In the genomic region with DNA sequence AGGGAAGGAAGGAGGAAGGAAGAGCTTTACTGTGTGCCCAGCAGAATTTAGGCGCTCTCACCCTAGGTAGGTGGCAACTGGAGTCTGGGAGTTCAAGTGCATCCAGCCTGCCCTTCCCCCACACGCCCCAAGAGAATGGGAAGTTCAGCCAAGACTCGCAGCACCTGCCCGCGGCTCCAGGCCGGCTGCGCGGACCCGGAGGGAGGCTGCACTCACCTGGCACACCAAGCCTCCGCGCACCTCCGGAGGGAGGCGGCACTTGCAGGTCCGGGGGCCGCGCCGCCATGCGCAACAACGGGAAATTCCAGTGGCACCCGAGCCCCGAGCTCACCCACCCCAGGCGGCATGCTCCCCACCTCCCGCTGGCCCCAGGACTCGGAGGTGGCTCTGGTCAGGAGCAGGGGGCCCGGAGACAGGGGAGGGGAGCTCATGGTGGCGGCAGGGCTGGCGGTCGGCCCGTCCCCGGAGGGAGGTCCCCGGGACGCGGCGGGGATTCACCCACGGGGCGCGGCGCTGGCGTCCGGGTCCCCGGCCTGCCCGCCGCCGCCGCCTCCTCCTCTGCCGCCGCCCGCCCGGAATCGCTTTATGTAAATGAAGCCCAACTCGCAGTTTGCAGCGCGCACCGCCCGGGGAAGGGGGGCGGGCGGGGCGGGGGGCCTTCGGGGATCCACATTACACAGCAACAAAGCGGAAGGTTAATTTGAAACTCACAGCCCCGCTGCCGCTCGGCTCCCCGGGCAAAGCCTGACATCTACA, we compare ENCODE assay signal across 8 cellular contexts. TPM values are rescaled to one million over a fixed set of nuclear protein-coding genes. Genes with fewer than 3 reads are reported as not detected.
DNase-seq lines count a peak whose midpoint lies in the region; ATAC-seq and TF ChIP-seq lines count a peak whose summit lies in the region.

A gene with protein sequence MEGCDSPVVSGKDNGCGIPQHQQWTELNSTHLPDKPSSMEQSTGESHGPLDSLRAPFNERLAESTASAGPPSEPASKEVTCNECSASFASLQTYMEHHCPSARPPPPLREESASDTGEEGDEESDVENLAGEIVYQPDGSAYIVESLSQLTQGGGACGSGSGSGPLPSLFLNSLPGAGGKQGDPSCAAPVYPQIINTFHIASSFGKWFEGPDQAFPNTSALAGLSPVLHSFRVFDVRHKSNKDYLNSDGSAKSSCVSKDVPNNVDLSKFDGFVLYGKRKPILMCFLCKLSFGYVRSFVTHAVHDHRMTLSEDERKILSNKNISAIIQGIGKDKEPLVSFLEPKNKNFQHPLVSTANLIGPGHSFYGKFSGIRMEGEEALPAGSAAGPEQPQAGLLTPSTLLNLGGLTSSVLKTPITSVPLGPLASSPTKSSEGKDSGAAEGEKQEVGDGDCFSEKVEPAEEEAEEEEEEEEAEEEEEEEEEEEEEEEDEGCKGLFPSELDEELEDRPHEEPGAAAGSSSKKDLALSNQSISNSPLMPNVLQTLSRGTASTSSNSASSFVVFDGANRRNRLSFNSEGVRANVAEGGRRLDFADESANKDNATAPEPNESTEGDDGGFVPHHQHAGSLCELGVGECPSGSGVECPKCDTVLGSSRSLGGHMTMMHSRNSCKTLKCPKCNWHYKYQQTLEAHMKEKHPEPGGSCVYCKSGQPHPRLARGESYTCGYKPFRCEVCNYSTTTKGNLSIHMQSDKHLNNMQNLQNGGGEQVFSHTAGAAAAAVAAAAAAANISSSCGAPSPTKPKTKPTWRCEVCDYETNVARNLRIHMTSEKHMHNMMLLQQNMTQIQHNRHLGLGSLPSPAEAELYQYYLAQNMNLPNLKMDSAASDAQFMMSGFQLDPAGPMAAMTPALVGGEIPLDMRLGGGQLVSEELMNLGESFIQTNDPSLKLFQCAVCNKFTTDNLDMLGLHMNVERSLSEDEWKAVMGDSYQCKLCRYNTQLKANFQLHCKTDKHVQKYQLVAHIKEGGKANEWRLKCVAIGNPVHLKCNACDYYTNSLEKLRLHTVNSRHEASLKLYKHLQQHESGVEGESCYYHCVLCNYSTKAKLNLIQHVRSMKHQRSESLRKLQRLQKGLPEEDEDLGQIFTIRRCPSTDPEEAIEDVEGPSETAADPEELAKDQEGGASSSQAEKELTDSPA (N-terminal part only) (minus strand): TSS at position 593 of the 756 bp plus-strand sequence. CDS start 87,983 bp downstream, outside the sequence.

- no peaks in the 10 kb centered on the region for H3K36me3 ChIP-seq in left ventricle myocardium inferior

- no peaks in the 10 kb centered on the region for H3K36me3 Mint-ChIP-seq in activated naive CD8-positive, alpha-beta T cell treated with anti-CD3 and anti-CD28 coated beads, Interleukin-2, amount 50 U/mL, for 24 hours (ENCODE audit: low read depth)

- peak within 1 kb of the TSS; percentile 97 for H3K27ac ChIP-seq in left ventricle myocardium inferior (replicated peaks)

- no peak for DNase-seq in AG09309 (ENCODE audit: low read depth)
- DNase-seq in NCI-H226, result peak; percentile 49
- peak; percentile 50 for DNase-seq in activated naive CD8-positive, alpha-beta T cell treated with anti-CD3 and anti-CD28 coated beads, Interleukin-2, amount 50 U/mL, for 24 hours
- peak; percentile 79 for DNase-seq in left ventricle myocardium inferior
- DNase-seq in posterior vena cava (ENCODE audit: low spot score), result peak; percentile 93
- no peak for DNase-seq in epidermal melanocyte (ENCODE audit: insufficient read length, low spot score)

- peaks cover 87% of the 10 kb centered on the region for H3K4me1 ChIP-seq in left ventricle myocardium inferior

- no peaks in the 10 kb centered on the region for H3K27me3 ChIP-seq in left ventricle myocardium inferior (ENCODE audit: low read depth)

- peak; percentile 83 for ATAC-seq in GM18498 (IDR thresholded peaks at IDR 0.05; ENCODE audit: unreplicated experiment)
- peak; percentile 78 for ATAC-seq in HG02852 (IDR thresholded peaks at IDR 0.05; ENCODE audit: unreplicated experiment)
- ATAC-seq in activated naive CD8-positive, alpha-beta T cell treated with anti-CD3 and anti-CD28 coated beads, Interleukin-2, amount 50 U/mL, for 24 hours, result peak; percentile 45

- H3K27ac Mint-ChIP-seq in activated naive CD8-positive, alpha-beta T cell treated with anti-CD3 and anti-CD28 coated beads, Interleukin-2, amount 50 U/mL, for 24 hours, result peak within 1 kb of the TSS; percentile 6

- intact Hi-C loops in left ventricle myocardium inferior (cut with micrococcal nuclease) (no loop called here), posterior vena cava (cut with DNase I) (loop anchor here (5.0 to 10.0 kb wide), 3 partner anchors 105 to 213 kb away; no protein-coding TSS in a partner anchor)

- TF ChIP-seq CTCF in AG09309 (IDR thresholded peaks at IDR 0.05; ENCODE audit: control insufficient read depth, insufficient read depth, low read depth, low read length, missing control alignments) (peak; percentile 14), left ventricle myocardium inferior (IDR thresholded peaks at IDR 0.05; ENCODE audit: borderline replicate concordance) (peak; percentile 54)

- no peaks in the 10 kb centered on the region for H3K9me3 ChIP-seq in left ventricle myocardium inferior (replicated peaks)

- peak within 1 kb of the TSS; percentile 48 for H3K4me3 Mint-ChIP-seq in activated naive CD8-positive, alpha-beta T cell treated with anti-CD3 and anti-CD28 coated beads, Interleukin-2, amount 50 U/mL, for 24 hours

- H3K4me3 ChIP-seq in AG09309 (ENCODE audit: control insufficient read depth, low read depth, low read length), result peak within 1 kb of the TSS; percentile 77
- H3K4me3 ChIP-seq in left ventricle myocardium inferior, result peak within 1 kb of the TSS; percentile 94

- H3K9me3 Mint-ChIP-seq in activated naive CD8-positive, alpha-beta T cell treated with anti-CD3 and anti-CD28 coated beads, Interleukin-2, amount 50 U/mL, for 24 hours, result no peaks in the 10 kb centered on the region

- peaks cover 22% of the 10 kb centered on the region for H3K27me3 Mint-ChIP-seq in activated naive CD8-positive, alpha-beta T cell treated with anti-CD3 and anti-CD28 coated beads, Interleukin-2, amount 50 U/mL, for 24 hours

- H3K4me1 Mint-ChIP-seq in activated naive CD8-positive, alpha-beta T cell treated with anti-CD3 and anti-CD28 coated beads, Interleukin-2, amount 50 U/mL, for 24 hours, result peaks cover 8% of the 10 kb centered on the region

RNA-seq across cellular contexts. Expression of the gene that starts here (rescaled TPM):
- total RNA-seq in left ventricle myocardium inferior, result 9.6 TPM
- 10 to 100 TPM; 40.8 to 43.7 TPM for total RNA-seq in posterior vena cava

Comparison
In these comparisons a context has a peak if more than half of its experiments do, and no peak if none do; other contexts are left out.
1. DNase-seq: peak in NCI-H226 (single experiment), activated naive CD8-positive, alpha-beta T cell treated with anti-CD3 and anti-CD28 coated beads, Interleukin-2, amount 50 U/mL, for 24 hours (single experiment), left ventricle myocardium inferior (single experiment) and posterior vena cava (single experiment); none in AG09309 (single experiment) and epidermal melanocyte (single experiment).
2. Peak in every context shown above with its lines, with median percentiles within 50 percentile points of each other: ATAC-seq.